8 cellular contexts compared by ENCODE assay signal in the genomic region with DNA sequence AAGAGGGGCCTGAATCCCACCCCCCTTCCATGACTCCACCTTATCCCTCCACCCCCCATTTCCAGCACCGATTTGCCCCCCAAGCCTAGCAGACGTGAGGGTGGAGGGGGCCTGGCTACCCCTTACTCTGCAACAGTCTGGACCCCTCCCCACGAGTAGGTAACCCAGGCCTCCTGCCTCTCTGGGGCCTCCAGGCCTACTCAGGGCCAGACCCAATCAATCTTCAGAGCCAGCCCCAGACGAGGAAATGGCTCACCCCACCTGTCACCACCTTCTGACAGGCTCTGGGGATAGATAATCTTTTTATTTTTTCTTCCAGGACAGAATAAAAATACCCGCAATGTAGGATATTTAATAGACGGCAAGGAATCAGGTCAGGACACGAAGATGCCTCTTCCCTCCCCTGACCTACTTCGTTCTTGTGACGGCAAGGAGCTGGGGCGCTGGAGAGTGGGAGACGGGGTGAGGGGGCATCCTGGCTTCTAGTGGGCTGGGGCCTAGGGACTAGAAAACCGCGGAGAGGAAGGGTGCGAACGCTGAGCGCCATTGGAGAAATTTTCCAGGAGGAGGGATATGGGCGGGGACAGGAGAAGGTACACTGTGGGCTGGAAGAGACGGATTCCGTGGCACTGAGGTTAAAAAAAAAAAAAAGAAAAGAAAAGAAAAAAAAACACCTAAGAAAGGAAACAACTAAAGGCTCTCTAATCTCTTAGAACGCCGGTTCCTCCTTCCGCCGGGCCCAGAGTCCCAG. TPM values are rescaled to one million over a fixed set of nuclear protein-coding genes. Genes with fewer than 3 reads are reported as not detected.
DNase-seq lines count a peak whose midpoint lies in the region; ATAC-seq, FAIRE-seq and TF ChIP-seq lines count a peak whose summit lies in the region.

No MANE protein-coding gene starts in this region.

- peak overlapping the region; percentile 52 for H3K4me2 ChIP-seq in KMS-11

- no peak for FAIRE-seq in H54 (lab: Jason Lieb, UNC)

- peak overlapping the region; percentile 73 for H2AFZ ChIP-seq in KMS-11 (ENCODE audit: low read depth)

- no peaks in the 10 kb centered on the region for H3K9me3 Mint-ChIP-seq in activated T-helper 2 cell treated with anti-CD3 and anti-CD28 coated beads, Interferon-gamma antibody, Interleukin-2, Interleukin-4, amounts not matched to agents 10 μg/mL and 5 μg/mL and 100 μg/mL, durations not matched to agents 14 hours and 24 hours and 36 hours

- no peaks in the 10 kb centered on the region for H4K20me1 ChIP-seq in KMS-11 (ENCODE audit: insufficient read depth)

- intact Hi-C loops in activated T-helper 2 cell treated with anti-CD3 and anti-CD28 coated beads, Interferon-gamma antibody, Interleukin-2, Interleukin-4, amounts not matched to agents 10 μg/mL and 5 μg/mL and 100 μg/mL, durations not matched to agents 14 hours and 24 hours and 36 hours (cut with micrococcal nuclease) = loop anchor here (5.0 kb wide), 8 partner anchors 45 to 400 kb away; partner anchors contain the start of genes CACNB1, LASP1, PIP4K2B and PSMB3
- intact Hi-C loops in heart left ventricle (cut with DNase I) (loop anchor here (1.0 to 10.0 kb wide), 14 partner anchors 70 to 400 kb away; partner anchors contain the start of genes LASP1 (in 4 of the 10), FBXO47 (in 2 of the 10) and PSMB3 (in 1 of the 10)), sigmoid colon (cut with DNase I) (loop anchor here (1.0 to 5.0 kb wide), 3 partner anchors 85 to 285 kb away; no protein-coding TSS in a partner anchor)

- H3K4me1 ChIP-seq in KMS-11 (ENCODE audit: low read depth, poor library complexity, severe bottlenecking) = peaks cover 11% of the 10 kb centered on the region
- H3K4me1 ChIP-seq in heart left ventricle = peaks cover 0 to 36% (median 17%) of the 10 kb centered on the region in 12 donors
- H3K4me1 ChIP-seq in sigmoid colon = peaks cover 0 to 28% (median 24%) of the 10 kb centered on the region in 4 donors

- WGBS in heart left ventricle, 4 donors = 13 to 22% (median 13%) methylated on average over 23 of the region's 23 CpGs
- 3 to 11% methylated on average over 23 of the region's 23 CpGs for WGBS in sigmoid colon, 2 donors

- H3K27ac ChIP-seq in 22Rv1 (peak overlapping the region; percentile 83), KMS-11 (peak overlapping the region; percentile 51; the same call in 1 of the 2 replicates), heart left ventricle (peak overlapping the region in 11 of 12 donors; percentile 55 to 98 (median 92)), sigmoid colon (peak overlapping the region; percentile 89 to 96 (median 90))

- H3K4me1 Mint-ChIP-seq in activated T-helper 2 cell treated with anti-CD3 and anti-CD28 coated beads, Interferon-gamma antibody, Interleukin-2, Interleukin-4, amounts not matched to agents 10 μg/mL and 5 μg/mL and 100 μg/mL, durations not matched to agents 14 hours and 24 hours and 36 hours (ENCODE audit: low read depth) = peaks cover 16% of the 10 kb centered on the region

- H3K27me3 ChIP-seq in KMS-11 (ENCODE audit: insufficient read depth, low read depth) (peaks cover 9% of the 10 kb centered on the region; the same call in 1 of the 2 replicates), heart left ventricle (peaks cover 0 to 24% (median 4%) of the 10 kb centered on the region in 9 donors), sigmoid colon (peaks cover 14 to 22% (median 15%) of the 10 kb centered on the region in 3 donors)

- H3K36me3 Mint-ChIP-seq in activated T-helper 2 cell treated with anti-CD3 and anti-CD28 coated beads, Interferon-gamma antibody, Interleukin-2, Interleukin-4, amounts not matched to agents 10 μg/mL and 5 μg/mL and 100 μg/mL, durations not matched to agents 14 hours and 24 hours and 36 hours (ENCODE audit: low read depth) = no peaks in the 10 kb centered on the region

- ATAC-seq in heart left ventricle = peak; percentile 0 to 28 (median 12)

- peak overlapping the region; percentile 95 for H3K4me3 Mint-ChIP-seq in activated T-helper 2 cell treated with anti-CD3 and anti-CD28 coated beads, Interferon-gamma antibody, Interleukin-2, Interleukin-4, amounts not matched to agents 10 μg/mL and 5 μg/mL and 100 μg/mL, durations not matched to agents 14 hours and 24 hours and 36 hours (ENCODE audit: low read depth)

- TF ChIP-seq CTCF in 22Rv1 (IDR thresholded peaks at IDR 0.05) (no peak), KMS-11 (conservative IDR thresholded peaks at IDR 0.05; ENCODE audit: low read depth, low read length) (no peak), heart left ventricle (IDR thresholded peaks at IDR 0.05) (no peak), sigmoid colon (IDR thresholded peaks at IDR 0.05) (no peak)

- no peaks in the 10 kb centered on the region for H3K79me2 ChIP-seq in KMS-11 (ENCODE audit: insufficient read depth, low read depth)

- TF ChIP-seq POLR2A in heart left ventricle (IDR thresholded peaks at IDR 0.05) = no peak
- TF ChIP-seq POLR2A in sigmoid colon (IDR thresholded peaks at IDR 0.05) = no peak
- no peak for TF ChIP-seq POLR2A in H54 (IDR thresholded peaks at IDR 0.05; ENCODE audit: low read depth, low read length)

- H3K9ac ChIP-seq in KMS-11 = peak overlapping the region; percentile 53; the same call in 1 of the 2 replicates

- peaks cover 29% of the 10 kb centered on the region for H3K27me3 Mint-ChIP-seq in activated T-helper 2 cell treated with anti-CD3 and anti-CD28 coated beads, Interferon-gamma antibody, Interleukin-2, Interleukin-4, amounts not matched to agents 10 μg/mL and 5 μg/mL and 100 μg/mL, durations not matched to agents 14 hours and 24 hours and 36 hours (ENCODE audit: low read depth)

- TF ChIP-seq EP300 in sigmoid colon (IDR thresholded peaks at IDR 0.05) = no peak

- H3K4me3 ChIP-seq in KMS-11 (IDR thresholded peaks at IDR 0.05; ENCODE audit: insufficient read depth, low read depth, low read length) (no peak overlapping the region), heart left ventricle (peak overlapping the region in 11 of 12 donors; percentile 44 to 99 (median 73)), sigmoid colon (peak overlapping the region in 3 of 4 donors; percentile 64 to 88 (median 79))

- H3K9me3 ChIP-seq in heart left ventricle = no peaks in the 10 kb centered on the region
- H3K9me3 ChIP-seq in sigmoid colon = no peaks in the 10 kb centered on the region

- no peaks in the 10 kb centered on the region for H3K36me3 ChIP-seq in KMS-11 (ENCODE audit: insufficient read depth)
- H3K36me3 ChIP-seq in heart left ventricle = no peaks in the 10 kb centered on the region
- H3K36me3 ChIP-seq in sigmoid colon = no peaks in the 10 kb centered on the region

- DNase-seq in activated T-helper 2 cell treated with anti-CD3 and anti-CD28 coated beads, Interferon-gamma antibody, Interleukin-2, Interleukin-4, amounts not matched to agents 10 μg/mL and 5 μg/mL and 100 μg/mL, durations not matched to agents 14 hours and 24 hours and 36 hours (ENCODE audit: low spot score) = no peak
- DNase-seq in heart left ventricle (peak; percentile 56 to 68 (median 63)), sigmoid colon (peak; percentile 76), OCI-M1 (lab: John Stamatoyannopoulos, UW) (no peak), H54 (ENCODE audit: insufficient read length, low spot score) (no peak), Kasumi-1 (lab: John Stamatoyannopoulos, UW) (no peak)

- H3K27ac Mint-ChIP-seq in activated T-helper 2 cell treated with anti-CD3 and anti-CD28 coated beads, Interferon-gamma antibody, Interleukin-2, Interleukin-4, amounts not matched to agents 10 μg/mL and 5 μg/mL and 100 μg/mL, durations not matched to agents 14 hours and 24 hours and 36 hours = no peak overlapping the region

RNA-seq across cellular contexts. Expression of gene PLXDC1, which starts 0.9 kb away (rescaled TPM):
- 0.46 and 1.0 TPM in 2 replicates for total RNA-seq in activated T-helper 2 cell treated with anti-CD3 and anti-CD28 coated beads, Interferon-gamma antibody, Interleukin-2, Interleukin-4, amounts not matched to agents 10 μg/mL and 5 μg/mL and 100 μg/mL, durations not matched to agents 14 hours and 24 hours and 36 hours
- 10 to 100 TPM in 7 of 9 donors, 1 to 10 TPM in 2; 6.3 to 17.4 (median 13.8) TPM for total RNA-seq in heart left ventricle
- polyA plus RNA-seq in heart left ventricle = 10 to 100 TPM in 1 of 2 donors, 1 to 10 TPM in 1; 4.8 to 13.3 TPM
- 10 to 100 TPM in 3 of 4 donors, 1 to 10 TPM in 1; 6.2 to 13.0 (median 10.3) TPM for total RNA-seq in sigmoid colon
- polyA plus RNA-seq in sigmoid colon = 1 to 10 TPM; 1.4 to 4.8 (median 3.6) TPM

RNA-seq across cellular contexts. Expression of gene ARL5C, which starts 13.7 kb away (rescaled TPM):
- 0.07 TPM in 1 of 2 replicates, not detected in the other for total RNA-seq in activated T-helper 2 cell treated with anti-CD3 and anti-CD28 coated beads, Interferon-gamma antibody, Interleukin-2, Interleukin-4, amounts not matched to agents 10 μg/mL and 5 μg/mL and 100 μg/mL, durations not matched to agents 14 hours and 24 hours and 36 hours
- total RNA-seq in heart left ventricle (not detected), sigmoid colon (under 1 TPM in 1 of 4 donors, not detected in 3; 0.28 TPM)
- polyA plus RNA-seq in heart left ventricle (not detected), sigmoid colon (not detected)

RNA-seq across cellular contexts. Expression of gene CACNB1, which starts 45.2 kb away (rescaled TPM):
- 21.1 and 24.1 TPM in 2 replicates for total RNA-seq in activated T-helper 2 cell treated with anti-CD3 and anti-CD28 coated beads, Interferon-gamma antibody, Interleukin-2, Interleukin-4, amounts not matched to agents 10 μg/mL and 5 μg/mL and 100 μg/mL, durations not matched to agents 14 hours and 24 hours and 36 hours
- total RNA-seq in heart left ventricle (10 to 100 TPM in 1 of 9 donors, 1 to 10 TPM in 8; 4.3 to 13.4 (median 7.1) TPM), sigmoid colon (1 to 10 TPM; 5.3 to 8.0 (median 7.4) TPM)
- polyA plus RNA-seq in heart left ventricle (10 to 100 TPM in 1 of 2 donors, 1 to 10 TPM in 1; 6.1 to 14.3 TPM), sigmoid colon (10 to 100 TPM in 1 of 3 donors, 1 to 10 TPM in 2; 3.0 to 11.6 (median 8.1) TPM)

RNA-seq across cellular contexts. Expression of gene RPL19, which starts 47.8 kb away (rescaled TPM):
- 2,315 and 2,339 TPM in 2 replicates for total RNA-seq in activated T-helper 2 cell treated with anti-CD3 and anti-CD28 coated beads, Interferon-gamma antibody, Interleukin-2, Interleukin-4, amounts not matched to agents 10 μg/mL and 5 μg/mL and 100 μg/mL, durations not matched to agents 14 hours and 24 hours and 36 hours
- total RNA-seq in heart left ventricle (1,000 to 10,000 TPM in 6 of 9 donors, 100 to 1,000 TPM in 3; 836 to 1,525 (median 1,097) TPM), sigmoid colon (1,000 to 10,000 TPM; 3,053 to 4,685 (median 3,950) TPM)
- polyA plus RNA-seq in heart left ventricle (1,000 to 10,000 TPM; 1,669 to 2,599 TPM), sigmoid colon (1,000 to 10,000 TPM; 2,689 to 4,258 (median 3,169) TPM)

Comparison
In these comparisons a context has a peak if more than half of its experiments do, and no peak if none do; other contexts are left out.
1. DNase-seq: peak in heart left ventricle (5 of 5) and sigmoid colon (single experiment); none in activated T-helper 2 cell treated with anti-CD3 and anti-CD28 coated beads, Interferon-gamma antibody, Interleukin-2, Interleukin-4, amounts not matched to agents 10 μg/mL and 5 μg/mL and 100 μg/mL, durations not matched to agents 14 hours and 24 hours and 36 hours (single experiment), OCI-M1 (single experiment), H54 (single experiment) and Kasumi-1 (0 of 2).
2. Peak in every context shown above with its lines, with median percentiles within 50 percentile points of each other: H3K27ac ChIP-seq.